Comparison of ENCODE assay signal across 2 cellular contexts in the genomic region with DNA sequence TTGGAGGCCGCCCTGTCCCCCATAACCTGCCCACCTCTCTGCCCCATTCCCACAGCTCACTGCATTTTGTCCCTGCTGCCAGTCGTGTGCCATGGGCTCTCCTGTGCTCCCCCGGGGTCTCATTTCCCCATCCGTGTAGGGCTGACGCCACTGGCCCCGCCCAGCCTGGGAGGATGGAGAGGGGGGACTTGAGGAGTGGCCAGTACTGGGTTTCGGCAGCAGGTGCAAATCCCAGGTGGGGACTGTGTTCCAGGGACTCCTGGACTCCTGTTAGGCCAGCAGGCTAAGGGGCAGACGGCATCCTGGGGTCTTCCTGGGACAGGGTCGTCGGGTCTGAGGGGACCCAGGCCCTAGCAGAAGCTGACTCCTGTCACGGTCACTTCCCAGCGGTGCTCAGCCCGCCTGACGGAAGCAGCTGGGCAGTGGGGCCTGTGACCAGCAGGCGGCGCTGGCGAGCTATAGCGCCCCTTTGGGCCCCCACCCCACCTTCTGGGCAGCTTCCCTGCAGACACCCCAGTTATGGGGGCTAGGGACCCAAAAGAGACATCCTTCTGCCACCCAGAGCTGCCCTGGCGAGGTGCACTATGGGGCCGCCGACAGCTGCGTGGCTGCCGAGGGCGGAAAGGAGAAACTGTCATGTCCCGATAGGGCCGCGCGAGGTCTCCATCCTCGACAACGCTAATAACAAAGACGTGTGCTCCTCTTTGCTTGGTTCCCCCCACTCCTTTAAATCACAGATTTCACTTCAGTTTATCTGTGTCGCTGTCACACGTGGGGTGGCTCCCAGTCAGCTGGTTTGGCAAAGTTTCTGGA.
TF ChIP-seq lines count a peak whose summit lies in the region.

No MANE protein-coding gene starts in this region.

TF ChIP-seq in A549, 52 proteins besides CTCF, POLR2A, EP300 and RAD21:
- TF ChIP-seq KDM5A (IDR thresholded peaks at IDR 0.05) (no peak), MAZ (IDR thresholded peaks at IDR 0.05; ENCODE audit: borderline replicate concordance, low read depth, low read length) (peak; percentile 62; the same call in 1 of the 2 replicates), SMC3 (IDR thresholded peaks at IDR 0.05) (peak; percentile 94), POLR2AphosphoS2 (conservative IDR thresholded peaks at IDR 0.05; ENCODE audit: low read length) (no peak)
- TF ChIP-seq, protein P1, sequence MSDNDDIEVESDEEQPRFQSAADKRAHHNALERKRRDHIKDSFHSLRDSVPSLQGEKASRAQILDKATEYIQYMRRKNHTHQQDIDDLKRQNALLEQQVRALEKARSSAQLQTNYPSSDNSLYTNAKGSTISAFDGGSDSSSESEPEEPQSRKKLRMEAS (IDR thresholded peaks at IDR 0.05), result peak; percentile 34; the same call in 1 of the 2 replicates
- TF ChIP-seq, protein P2, sequence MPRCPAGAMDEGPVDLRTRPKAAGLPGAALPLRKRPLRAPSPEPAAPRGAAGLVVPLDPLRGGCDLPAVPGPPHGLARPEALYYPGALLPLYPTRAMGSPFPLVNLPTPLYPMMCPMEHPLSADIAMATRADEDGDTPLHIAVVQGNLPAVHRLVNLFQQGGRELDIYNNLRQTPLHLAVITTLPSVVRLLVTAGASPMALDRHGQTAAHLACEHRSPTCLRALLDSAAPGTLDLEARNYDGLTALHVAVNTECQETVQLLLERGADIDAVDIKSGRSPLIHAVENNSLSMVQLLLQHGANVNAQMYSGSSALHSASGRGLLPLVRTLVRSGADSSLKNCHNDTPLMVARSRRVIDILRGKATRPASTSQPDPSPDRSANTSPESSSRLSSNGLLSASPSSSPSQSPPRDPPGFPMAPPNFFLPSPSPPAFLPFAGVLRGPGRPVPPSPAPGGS (IDR thresholded peaks at IDR 0.05), result no peak

TF ChIP-seq in endothelial cell of umbilical vein, 7 proteins besides CTCF, POLR2A, EP300 and RAD21:
- TF ChIP-seq EZH2 (IDR thresholded peaks at IDR 0.05; ENCODE audit: borderline replicate concordance, low read depth, low read length, severe bottlenecking), result no peak
- peak; percentile 24 for TF ChIP-seq POLR2AphosphoS5 (IDR thresholded peaks at IDR 0.05; ENCODE audit: insufficient read depth, low read depth, low read length)
- TF ChIP-seq, protein P1 (IDR thresholded peaks at IDR 0.05; ENCODE audit: insufficient read depth, insufficient read length), result no peak
- no peak for TF ChIP-seq FOS (IDR thresholded peaks at IDR 0.05; ENCODE audit: borderline replicate concordance, insufficient read depth, low read length)
- TF ChIP-seq MYC (IDR thresholded peaks at IDR 0.05; ENCODE audit: low read depth, low read length), result no peak
- no peak for TF ChIP-seq JUN (IDR thresholded peaks at IDR 0.05; ENCODE audit: borderline replicate concordance, insufficient read depth, insufficient read length, low read depth)
- no peak for TF ChIP-seq GATA2 (IDR thresholded peaks at IDR 0.05; ENCODE audit: insufficient read depth, insufficient read length, low read depth, low read length)
